Comparison of ENCODE assay signal across 8 cellular contexts in genomic region chr3:159764211-159765024, GRCh38.
DNase-seq lines count a peak whose midpoint lies in the region; ATAC-seq and TF ChIP-seq lines count a peak whose summit lies in the region.

No MANE protein-coding gene starts in this region.

- TF ChIP-seq CTCF in epithelial cell of esophagus (IDR thresholded peaks at IDR 0.05; ENCODE audit: insufficient read depth, low read depth, low read length, missing control alignments): no peak
- no peak for TF ChIP-seq CTCF in tibial artery (IDR thresholded peaks at IDR 0.05)

- peak overlapping the region; percentile 38 for H3K4ac ChIP-seq in mesendoderm (ENCODE audit: low read depth, low read length)

- peaks cover 75% of the 10 kb centered on the region for H3K27me3 Mint-ChIP-seq in activated CD4-positive, alpha-beta T cell treated with anti-CD3 and anti-CD28 coated beads, Interleukin-2, amount 10 ng/mL, durations not matched to agents 7 days and 5 days
- peaks cover 66% of the 10 kb centered on the region for H3K27me3 Mint-ChIP-seq in T-helper 1 cell treated with Interleukin-12 subunit alpha and Interleukin-12 subunit beta and Interleukin-4 antibody, amounts not matched to agents 30 μg/mL and 1 μg/mL, for 36 hours (ENCODE audit: low read depth)

- no peaks in the 10 kb centered on the region for H3K9me3 Mint-ChIP-seq in activated CD4-positive, alpha-beta T cell treated with anti-CD3 and anti-CD28 coated beads, Interleukin-2, amount 10 ng/mL, durations not matched to agents 7 days and 5 days
- no peaks in the 10 kb centered on the region for H3K9me3 Mint-ChIP-seq in T-helper 1 cell treated with Interleukin-12 subunit alpha and Interleukin-12 subunit beta and Interleukin-4 antibody, amounts not matched to agents 30 μg/mL and 1 μg/mL, for 36 hours

- no peaks in the 10 kb centered on the region for H3K9me3 ChIP-seq in tibial artery

- H3K4me1 Mint-ChIP-seq in activated CD4-positive, alpha-beta T cell treated with anti-CD3 and anti-CD28 coated beads, Interleukin-2, amount 10 ng/mL, durations not matched to agents 7 days and 5 days: peaks cover 20% of the 10 kb centered on the region
- peaks cover 12% of the 10 kb centered on the region for H3K4me1 Mint-ChIP-seq in T-helper 1 cell treated with Interleukin-12 subunit alpha and Interleukin-12 subunit beta and Interleukin-4 antibody, amounts not matched to agents 30 μg/mL and 1 μg/mL, for 36 hours (ENCODE audit: low read depth)

- H3K9ac ChIP-seq in mesendoderm (ENCODE audit: low read length): peak overlapping the region; percentile 83

- peak; percentile 16 for ATAC-seq in HG03135 (IDR thresholded peaks at IDR 0.05; ENCODE audit: unreplicated experiment)

- H3K56ac ChIP-seq in mesendoderm (ENCODE audit: low read length): peak overlapping the region; percentile 93

- CTCF ChIA-PET in activated CD4-positive, alpha-beta T cell treated with anti-CD3 and anti-CD28 coated beads, Interleukin-2, amount 10 ng/mL, durations not matched to agents 7 days and 5 days (lab: Charles Lee): interaction anchor here (0.6 kb wide), 1 partner anchor 268 kb away, joined by 3 read pairs; no protein-coding TSS in a partner anchor

- no CpG with 5 or more reads among the region's 65 CpGs for WGBS in mesendoderm (ENCODE audit: extremely low coverage, insufficient coverage, low lambda C conversion rate)

- peak overlapping the region; percentile 75 for H3K4me3 Mint-ChIP-seq in activated CD4-positive, alpha-beta T cell treated with anti-CD3 and anti-CD28 coated beads, Interleukin-2, amount 10 ng/mL, durations not matched to agents 7 days and 5 days
- peak overlapping the region; percentile 78 for H3K4me3 Mint-ChIP-seq in T-helper 1 cell treated with Interleukin-12 subunit alpha and Interleukin-12 subunit beta and Interleukin-4 antibody, amounts not matched to agents 30 μg/mL and 1 μg/mL, for 36 hours

- H3K36me3 ChIP-seq in mesendoderm (ENCODE audit: control insufficient read depth, insufficient read depth, low read length) (no peaks in the 10 kb centered on the region), tibial artery (no peaks in the 10 kb centered on the region)

- no peak overlapping the region for H4K8ac ChIP-seq in mesendoderm (ENCODE audit: low read depth, low read length)

- H3K23ac ChIP-seq in mesendoderm (ENCODE audit: low read length): no peak overlapping the region

- H3K27me3 ChIP-seq in mesendoderm (ENCODE audit: insufficient read depth, low read length, poor library complexity) (no peaks in the 10 kb centered on the region), tibial artery (no peaks in the 10 kb centered on the region)

- peak overlapping the region; percentile 49 for H2BK5ac ChIP-seq in mesendoderm (ENCODE audit: low read length)

- H3K27ac ChIP-seq in mesendoderm (ENCODE audit: low read depth, low read length) (peak overlapping the region; percentile 85), tibial artery (peak overlapping the region; percentile 92 to 98)

- H3K79me1 ChIP-seq in mesendoderm (ENCODE audit: low read length): peaks cover 7% of the 10 kb centered on the region

- intact Hi-C loops in tibial artery (cut with DNase I; ENCODE audit: low total_unique reads): loop anchor here (2.0 kb wide), 1 partner anchor 34 kb away; no protein-coding TSS in a partner anchor

- H3K18ac ChIP-seq in mesendoderm (ENCODE audit: low read length): peak overlapping the region; percentile 91

- H4K5ac ChIP-seq in mesendoderm (ENCODE audit: low read length): no peak overlapping the region

- H3K79me2 ChIP-seq in mesendoderm (ENCODE audit: control insufficient read depth, insufficient read depth, low read length): peaks cover 25% of the 10 kb centered on the region

- DNase-seq in activated CD4-positive, alpha-beta T cell treated with anti-CD3 and anti-CD28 coated beads, Interleukin-2, amount 10 ng/mL, durations not matched to agents 7 days and 5 days: peak; percentile 9
- DNase-seq in activated CD4-positive, alpha-beta T cell treated with anti-CD3 and anti-CD28 coated beads, Interleukin-2, amount 50 U/mL, for 1 hour: no peak
- peak; percentile 75 for DNase-seq in epithelial cell of esophagus (ENCODE audit: low read depth)
- peak; percentile 92 for DNase-seq in mesendoderm
- peak; percentile 58 to 87 for DNase-seq in tibial artery
- no peak for DNase-seq in NK-92 (lab: John Stamatoyannopoulos, UW; ENCODE audit: unreplicated experiment)

- no peaks in the 10 kb centered on the region for H3K36me3 Mint-ChIP-seq in activated CD4-positive, alpha-beta T cell treated with anti-CD3 and anti-CD28 coated beads, Interleukin-2, amount 10 ng/mL, durations not matched to agents 7 days and 5 days (ENCODE audit: low read depth)
- no peaks in the 10 kb centered on the region for H3K36me3 Mint-ChIP-seq in T-helper 1 cell treated with Interleukin-12 subunit alpha and Interleukin-12 subunit beta and Interleukin-4 antibody, amounts not matched to agents 30 μg/mL and 1 μg/mL, for 36 hours (ENCODE audit: low read depth)

- H3K27ac Mint-ChIP-seq in activated CD4-positive, alpha-beta T cell treated with anti-CD3 and anti-CD28 coated beads, Interleukin-2, amount 10 ng/mL, durations not matched to agents 7 days and 5 days: no peak overlapping the region
- H3K27ac Mint-ChIP-seq in T-helper 1 cell treated with Interleukin-12 subunit alpha and Interleukin-12 subunit beta and Interleukin-4 antibody, amounts not matched to agents 30 μg/mL and 1 μg/mL, for 36 hours: no peak overlapping the region

- no peak overlapping the region for H2BK120ac ChIP-seq in mesendoderm (ENCODE audit: low read depth, low read length)

- peaks cover 10% of the 10 kb centered on the region for H3K4me1 ChIP-seq in mesendoderm (ENCODE audit: control insufficient read depth, low read depth, low read length)
- peaks cover 0 to 56% (median 33%) of the 10 kb centered on the region in 4 donors for H3K4me1 ChIP-seq in tibial artery

- POLR2A ChIA-PET in activated CD4-positive, alpha-beta T cell treated with anti-CD3 and anti-CD28 coated beads, Interleukin-2, amount 10 ng/mL, durations not matched to agents 7 days and 5 days (lab: Charles Lee): interaction anchor here (0.6 kb wide), 1 partner anchor 554 kb away, joined by 3 read pairs; no protein-coding TSS in a partner anchor

- H3K4me3 ChIP-seq in epithelial cell of esophagus (ENCODE audit: low read length) (peak overlapping the region; percentile 61), mesendoderm (ENCODE audit: low read length) (peak overlapping the region; percentile 75), tibial artery (peak overlapping the region; percentile 69 to 90)

- no peak overlapping the region for H2BK15ac ChIP-seq in mesendoderm (replicated peaks; ENCODE audit: low read depth)

- H2AK5ac ChIP-seq in mesendoderm (ENCODE audit: low read length): no peak overlapping the region

- H3K4me2 ChIP-seq in mesendoderm (ENCODE audit: low read length): peak overlapping the region; percentile 82

Comparison
In these comparisons a context has a peak if more than half of its experiments do, and no peak if none do; other contexts are left out.
1. DNase-seq: peak in activated CD4-positive, alpha-beta T cell treated with anti-CD3 and anti-CD28 coated beads, Interleukin-2, amount 10 ng/mL, durations not matched to agents 7 days and 5 days (single experiment), epithelial cell of esophagus (single experiment), mesendoderm (single experiment) and tibial artery (2 of 2); none in activated CD4-positive, alpha-beta T cell treated with anti-CD3 and anti-CD28 coated beads, Interleukin-2, amount 50 U/mL, for 1 hour (single experiment) and NK-92 (single experiment).
2. Peak in every context shown above with its lines, with median percentiles within 50 percentile points of each other: H3K4me3 ChIP-seq.